ENCODE assay signal across 1 cellular context in the genomic region with DNA sequence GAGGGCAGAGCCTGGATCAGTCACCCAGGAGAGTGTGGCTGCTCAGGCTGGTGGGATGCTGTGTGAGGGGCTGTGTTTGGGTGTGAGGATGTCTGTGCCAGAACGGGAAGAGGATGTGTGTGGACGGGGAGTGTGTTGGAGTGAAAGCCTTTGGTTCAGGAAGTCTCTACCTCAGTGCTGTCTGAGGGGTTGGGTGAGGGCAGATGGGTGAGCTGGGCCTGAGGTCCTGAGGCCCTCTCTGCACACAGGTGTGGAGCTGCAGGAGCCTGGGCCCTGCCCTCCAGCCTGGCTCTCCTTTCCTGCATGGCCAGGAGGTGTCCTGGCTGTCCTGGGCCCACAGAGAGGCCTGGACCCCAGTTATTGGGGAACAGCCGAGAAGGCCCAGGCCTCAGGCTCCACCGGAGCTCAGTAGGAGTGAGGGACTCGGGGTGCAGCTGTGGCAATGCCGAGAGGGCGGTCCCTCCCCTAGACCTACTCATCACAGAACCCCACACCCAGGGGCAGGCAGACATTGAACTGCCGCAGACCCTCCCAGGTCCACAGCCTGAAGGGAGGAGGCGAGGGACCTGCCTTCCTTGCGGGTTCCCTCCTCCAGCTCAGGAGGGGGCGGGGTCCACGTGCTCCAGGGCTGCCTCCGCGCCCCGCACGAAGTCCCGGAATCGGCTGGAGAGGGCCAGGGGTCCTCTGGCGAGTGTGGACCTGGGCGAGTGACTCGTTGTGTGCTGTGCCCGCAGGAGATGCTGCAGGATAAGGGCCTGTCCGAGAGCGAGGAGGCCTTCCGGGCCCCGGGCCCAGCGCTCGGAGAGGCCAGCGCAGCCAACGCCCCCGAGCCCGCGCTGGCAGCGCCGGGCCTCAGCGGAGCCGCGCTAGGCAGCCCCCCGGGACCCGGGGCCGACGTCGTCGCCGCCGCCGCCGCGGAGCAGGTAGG.
TF ChIP-seq lines count a peak whose summit lies in the region.

No MANE protein-coding gene starts in this region.

TF ChIP-seq in IMR-90, 13 proteins besides CTCF, POLR2A, EP300 and RAD21 (continued from another document):
- TF ChIP-seq USF2 (IDR thresholded peaks at IDR 0.05; ENCODE audit: low read depth, low read length) (no peak), CHD1 (IDR thresholded peaks at IDR 0.05; ENCODE audit: low read depth, low read length) (no peak), MAZ (IDR thresholded peaks at IDR 0.05; ENCODE audit: borderline replicate concordance, low read depth, low read length) (no peak), BHLHE40 (IDR thresholded peaks at IDR 0.05; ENCODE audit: low read depth, low read length) (no peak), SMC3 (IDR thresholded peaks at IDR 0.05; ENCODE audit: low read depth, low read length) (no peak), CEBPB (IDR thresholded peaks at IDR 0.05; ENCODE audit: low read depth, low read length) (no peak), NFE2L2 (IDR thresholded peaks at IDR 0.05; ENCODE audit: low read depth, low read length) (no peak), MAFK (IDR thresholded peaks at IDR 0.05; ENCODE audit: low read depth, low read length) (no peak), RFX5 (IDR thresholded peaks at IDR 0.05; ENCODE audit: low read depth, low read length) (no peak), RCOR1 (IDR thresholded peaks at IDR 0.05; ENCODE audit: insufficient replicate concordance, low read length) (no peak)
